ENCODE assay signal across 27 cellular contexts in genomic region chr1:2103266-2103900, GRCh38. TPM values are rescaled to one million over a fixed set of nuclear protein-coding genes. Genes with fewer than 3 reads are reported as not detected.
DNase-seq lines count a peak whose midpoint lies in the region; ATAC-seq and TF ChIP-seq lines count a peak whose summit lies in the region.
"Had no signal": no experiment of that assay in that cellular context is flagged by ENCODE, and none has a peak within 500 bp of the region (broad histone marks: within the 10 kb centered on the region; RNA-seq: fewer than 3 reads in every experiment).

No MANE protein-coding gene starts in this region.

- peaks cover 9% of the 10 kb centered on the region for H3K36me3 Mint-ChIP-seq in WTC11
- H3K36me3 Mint-ChIP-seq in type B pancreatic cell = peaks cover 8% of the 10 kb centered on the region
- H3K36me3 Mint-ChIP-seq: stimulated activated effector memory CD8-positive, alpha-beta T cell treated with anti-CD3 and anti-CD28 coated beads, Interleukin-12 subunit alpha, Interleukin-12 subunit beta, amount 100 ng/mL, for 72 hours had no signal

- H3K9ac ChIP-seq in IMR-90 (ENCODE audit: low read depth, low read length) = no peak overlapping the region

- peak overlapping the region; percentile 56 for H2AFZ ChIP-seq in IMR-90 (replicated peaks; ENCODE audit: low read length, poor library complexity)
- H2AFZ ChIP-seq: hepatocyte had no signal

- 48% methylated on average over 11 of the region's 25 CpGs; no CpG with 5 or more reads in 1 of the 2 experiments for WGBS in IMR-90 (ENCODE audit: extremely low coverage in 2 of 2, insufficient read length in 1 of 2), 2 experiments

- no peak overlapping the region for H3K4me2 ChIP-seq in IMR-90 (ENCODE audit: low read depth, low read length)
- H3K4me2 ChIP-seq: hepatocyte had no signal

- no peak overlapping the region for H3K23ac ChIP-seq in IMR-90 (ENCODE audit: low read depth, low read length)

- H3K4me3 Mint-ChIP-seq in WTC11 (no peak overlapping the region), type B pancreatic cell (no peak overlapping the region)
- H3K4me3 Mint-ChIP-seq: activated naive CD8-positive, alpha-beta T cell treated with anti-CD3 and anti-CD28 coated beads for 36 hours; central memory CD8-positive, alpha-beta T cell; HFFc6; naive thymus-derived CD4-positive, alpha-beta T cell; stimulated activated effector memory CD8-positive, alpha-beta T cell treated with anti-CD3 and anti-CD28 coated beads, Interleukin-12 subunit alpha, Interleukin-12 subunit beta, amount 100 ng/mL, for 72 hours; T-helper 1 cell treated with Interleukin-12 subunit alpha and Interleukin-12 subunit beta and Interleukin-4 antibody, amounts not matched to agents 30 μg/mL and 1 μg/mL, for 36 hours had no signal

- H3K4ac ChIP-seq in IMR-90 (ENCODE audit: low read depth, low read length) = no peak overlapping the region

- no peak overlapping the region for H3K4me3 ChIP-seq in IMR-90 (ENCODE audit: insufficient read depth, low read depth, low read length)
- H3K4me3 ChIP-seq: ascending aorta, hepatocyte had no signal

- no peak overlapping the region for H3K14ac ChIP-seq in IMR-90 (replicated peaks; ENCODE audit: low read depth, low read length)

- dilution Hi-C loops in IMR-90 (cut with HindIII; ENCODE audit: low sequenced_read_pairs, unreplicated experiment) = no loop called here

- no peak overlapping the region for H2BK120ac ChIP-seq in IMR-90 (ENCODE audit: low read depth, low read length)

- H3K9me1 ChIP-seq in IMR-90 (ENCODE audit: insufficient read depth, low read length) = no peaks in the 10 kb centered on the region

- H3K4me1 Mint-ChIP-seq in WTC11 (peaks cover 7% of the 10 kb centered on the region), type B pancreatic cell (ENCODE audit: unreplicated experiment) (peaks cover 24% of the 10 kb centered on the region)
- H3K4me1 Mint-ChIP-seq: stimulated activated effector memory CD8-positive, alpha-beta T cell treated with anti-CD3 and anti-CD28 coated beads, Interleukin-12 subunit alpha, Interleukin-12 subunit beta, amount 100 ng/mL, for 72 hours had no signal

- intact Hi-C loops in IMR-90 (cut with micrococcal nuclease) = no loop called here

- TF ChIP-seq CTCF in IMR-90 (conservative IDR thresholded peaks at IDR 0.05; ENCODE audit: low read depth, low read length) (no peak), WTC11 (IDR thresholded peaks at IDR 0.05) (no peak), type B pancreatic cell (conservative IDR thresholded peaks at IDR 0.05) (no peak)

- no peaks in the 10 kb centered on the region for H3K36me3 ChIP-seq in IMR-90 (ENCODE audit: control insufficient read depth, insufficient read depth, low read length)
- H3K36me3 ChIP-seq: ascending aorta had no signal

- 0 out of 2 replicates have a peak, but pooled peaks cover 3% of the 10 kb centered on the region for H3K9me3 ChIP-seq in IMR-90 (ENCODE audit: control insufficient read depth, insufficient read depth, low read length)
- H3K9me3 ChIP-seq: ascending aorta had no signal

- H2BK20ac ChIP-seq in IMR-90 (ENCODE audit: low read depth, low read length) = no peak overlapping the region

- H4K91ac ChIP-seq in IMR-90 (ENCODE audit: insufficient read depth, low read depth, low read length) = no peak overlapping the region

- no peaks in the 10 kb centered on the region for H3K79me1 ChIP-seq in IMR-90 (ENCODE audit: low read depth in 1 of 2, low read length in 2 of 2)

- peak overlapping the region; percentile 87 for H3K27ac Mint-ChIP-seq in WTC11
- peak overlapping the region; percentile 64 for H3K27ac Mint-ChIP-seq in type B pancreatic cell
- H3K27ac Mint-ChIP-seq: activated naive CD8-positive, alpha-beta T cell treated with anti-CD3 and anti-CD28 coated beads for 36 hours; HFFc6; naive thymus-derived CD4-positive, alpha-beta T cell; stimulated activated effector memory CD8-positive, alpha-beta T cell treated with anti-CD3 and anti-CD28 coated beads, Interleukin-12 subunit alpha, Interleukin-12 subunit beta, amount 100 ng/mL, for 72 hours; T-helper 1 cell treated with Interleukin-12 subunit alpha and Interleukin-12 subunit beta and Interleukin-4 antibody, amounts not matched to agents 30 μg/mL and 1 μg/mL, for 36 hours had no signal

- no peak overlapping the region for H4K5ac ChIP-seq in IMR-90 (ENCODE audit: low read depth, low read length)

- no peak overlapping the region for H2BK5ac ChIP-seq in IMR-90 (ENCODE audit: low read depth, low read length, poor library complexity, severe bottlenecking)

- H3K56ac ChIP-seq in IMR-90 (ENCODE audit: extremely low read depth, insufficient read depth, low read length) = no peak overlapping the region

- no peak overlapping the region for H4K8ac ChIP-seq in IMR-90 (ENCODE audit: low read depth in 2 of 2, low read length in 2 of 2)

- peaks cover under 1% of the 10 kb centered on the region; the same call in 1 of the 2 replicates for H3K9me3 Mint-ChIP-seq in WTC11
- no peaks in the 10 kb centered on the region for H3K9me3 Mint-ChIP-seq in type B pancreatic cell
- H3K9me3 Mint-ChIP-seq: activated naive CD8-positive, alpha-beta T cell treated with anti-CD3 and anti-CD28 coated beads for 36 hours; central memory CD8-positive, alpha-beta T cell; stimulated activated effector memory CD8-positive, alpha-beta T cell treated with anti-CD3 and anti-CD28 coated beads, Interleukin-12 subunit alpha, Interleukin-12 subunit beta, amount 100 ng/mL, for 72 hours; T-helper 1 cell treated with Interleukin-12 subunit alpha and Interleukin-12 subunit beta and Interleukin-4 antibody, amounts not matched to agents 30 μg/mL and 1 μg/mL, for 36 hours had no signal

- H3K27me3 Mint-ChIP-seq in WTC11 (ENCODE audit: low read depth) (no peaks in the 10 kb centered on the region), type B pancreatic cell (no peaks in the 10 kb centered on the region)
- H3K27me3 Mint-ChIP-seq: activated naive CD8-positive, alpha-beta T cell treated with anti-CD3 and anti-CD28 coated beads for 36 hours; CD4-positive, CD25-positive, alpha-beta regulatory T cell; central memory CD8-positive, alpha-beta T cell; naive thymus-derived CD4-positive, alpha-beta T cell had no signal

- TF ChIP-seq RAD21 in IMR-90 (IDR thresholded peaks at IDR 0.05; ENCODE audit: low read length) = no peak

- H2AK5ac ChIP-seq in IMR-90 (ENCODE audit: low read depth, low read length) = no peak overlapping the region

- CTCF ChIA-PET in IMR-90 (lab: Yijun Ruan, JAX) (no interaction called here), WTC11 (lab: Charles Lee) (interaction anchor here (1.5 to 2.2 kb wide), 3 partner anchors 13 to 36 kb away, joined by 3 to 10 read pairs (median 4); no protein-coding TSS in a partner anchor)

- H3K18ac ChIP-seq in IMR-90 (ENCODE audit: low read depth, low read length) = no peak overlapping the region

- peak overlapping the region; percentile 13 for H2AK9ac ChIP-seq in IMR-90 (replicated peaks; ENCODE audit: low read depth, low read length, poor library complexity)

- in situ Hi-C loops in IMR-90 (cut with MboI; ENCODE audit: low sequenced_read_pairs) = no loop called here

- H3K4me1 ChIP-seq in IMR-90 (ENCODE audit: control insufficient read depth, insufficient read depth, low read length) = peaks cover 3% of the 10 kb centered on the region; the same call in 1 of the 2 replicates
- H3K4me1 ChIP-seq: ascending aorta had no signal

- no TSS peak for BruUV-seq in IMR-90 (replicated peaks; lab: Mats Ljungman, UMichigan)

- no peak for DNase-seq in IMR-90
- DNase-seq in WTC11 (ENCODE audit: low spot score) = no peak
- DNase-seq in left kidney (ENCODE audit: low read depth, low spot score) = peak; percentile 79
- DNase-seq in type B pancreatic cell (ENCODE audit: extremely low spot score, unreplicated experiment) = no peak
- no peak for DNase-seq in HuH-7.5 (ENCODE audit: low spot score)
- no peak for DNase-seq in NCI-H128 (lab: John Stamatoyannopoulos, UW; ENCODE audit: unreplicated experiment)
- no peak for DNase-seq in AG08396 (ENCODE audit: low spot score)
- DNase-seq: activated CD4-positive, CD25-positive, alpha-beta regulatory T cell treated with anti-CD3 and anti-CD28 coated beads, Interleukin-2, amount 50 U/mL, for 72 hours; activated effector memory CD4-positive, alpha-beta T cell treated with Interleukin-2 at 50 U/mL for 16 hours; activated naive CD8-positive, alpha-beta T cell treated with anti-CD3 and anti-CD28 coated beads for 36 hours; CD4-positive, CD25-positive, alpha-beta regulatory T cell; HFFc6; midbrain; naive thymus-derived CD4-positive, alpha-beta T cell; NCI-H1105; NCI-H2029; NCI-H526; stimulated activated CD4-positive, alpha-beta T cell treated with anti-CD3 and anti-CD28 coated beads, Interleukin-12 subunit alpha, Interleukin-12 subunit beta, amount 100 ng/mL, for 4 hours; stimulated activated CD4-positive, alpha-beta T cell treated with anti-CD3 and anti-CD28 coated beads, Interleukin-4, amount 100 ng/mL, for 1 hour; substantia nigra had no signal

- ATAC-seq in IMR-90 (ENCODE audit: low read depth) (no peak; the same call in 1 of the 2 replicates), WTC11 (no peak)
- ATAC-seq: naive thymus-derived CD4-positive, alpha-beta T cell; Panc1; stimulated activated effector memory CD8-positive, alpha-beta T cell treated with anti-CD3 and anti-CD28 coated beads, Interleukin-12 subunit alpha, Interleukin-12 subunit beta, amount 100 ng/mL, for 72 hours had no signal

- peaks cover 3% of the 10 kb centered on the region; the same call in 1 of the 2 replicates for H4K20me1 ChIP-seq in IMR-90 (ENCODE audit: insufficient read depth, low read length)

- peaks cover 30% of the 10 kb centered on the region for H3K27me3 ChIP-seq in IMR-90 (ENCODE audit: control insufficient read depth, insufficient read depth, low read length)
- H3K27me3 ChIP-seq: ascending aorta, hepatocyte had no signal

- H3K27ac ChIP-seq in IMR-90 (ENCODE audit: insufficient read depth, low read length) = no peak overlapping the region
- H3K27ac ChIP-seq: ascending aorta, HL-60 had no signal

- no peak for TF ChIP-seq POLR2A in IMR-90 (IDR thresholded peaks at IDR 0.05; ENCODE audit: low read depth, low read length)

- POLR2A ChIA-PET in IMR-90 (lab: Charles Lee; ENCODE audit: unreplicated experiment) = no interaction called here
- POLR2A ChIA-PET in WTC11 (lab: Charles Lee) = no interaction called here

- no peak overlapping the region for H2BK15ac ChIP-seq in IMR-90 (ENCODE audit: low read depth, low read length)

TF ChIP-seq in IMR-90, 13 proteins besides CTCF, POLR2A, EP300 and RAD21:
- TF ChIP-seq CEBPB (IDR thresholded peaks at IDR 0.05; ENCODE audit: low read depth, low read length) = peak; percentile 17; the same call in 1 of the 2 replicates
- TF ChIP-seq NFE2L2 (IDR thresholded peaks at IDR 0.05; ENCODE audit: low read depth, low read length) = no peak
TF ChIP-seq in IMR-90: peak in this region for 1.

RNA-seq across cellular contexts. Expression of gene PRKCZ, which starts 53.2 kb away (rescaled TPM):
- total RNA-seq in IMR-90 (2012; rRNA removed) (2.0 and 2.8 TPM in 2 replicates), WTC11 (2021) (51.9 to 52.9 TPM (median 52.5 TPM) in 3 replicates), type B pancreatic cell (ENCODE audit: low replicate concordance) (33.2 and 64.4 TPM in 2 replicates)
- 3.5 and 4.4 TPM in 2 replicates for polyA plus RNA-seq in IMR-90 (2012; rRNA removed)
- polyA plus RNA-seq in IMR-90 (2012; cell fraction: cytosol; rRNA removed) = 3.8 and 4.0 TPM in 2 replicates
- 5.9 and 7.4 TPM in 2 replicates for polyA plus RNA-seq in IMR-90 (2012; cell fraction: nucleus; rRNA removed; ENCODE audit: low replicate concordance)
